1 cellular context compared by ENCODE assay signal in the genomic region with DNA sequence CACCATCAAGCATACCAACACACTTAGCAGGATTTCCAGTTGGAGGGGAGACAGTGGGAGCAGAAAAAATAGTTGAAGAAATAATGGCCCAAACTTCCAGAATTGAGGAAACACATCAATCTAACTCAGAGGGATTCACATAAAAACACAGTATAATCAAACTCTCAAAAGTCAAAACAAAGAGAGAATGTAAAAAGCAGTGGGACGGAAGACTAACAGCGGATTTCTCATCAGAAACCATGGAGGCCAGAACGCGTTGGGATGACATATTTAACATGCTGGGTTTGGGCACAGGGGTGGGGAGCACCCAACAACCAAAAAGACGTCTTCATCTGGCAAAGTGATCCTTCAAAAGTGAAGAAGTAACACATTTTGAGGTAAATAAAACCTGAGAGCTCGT.
A peak's percentile ranks its signal among the peaks of the same experiment; 100 is the strongest.
TF ChIP-seq lines count a peak whose summit lies in the region.

No MANE protein-coding gene starts in this region.

TF ChIP-seq in HCT116, 20 proteins besides CTCF, POLR2A, EP300 and RAD21:
- TF ChIP-seq JUND (IDR thresholded peaks at IDR 0.05) (no peak), ZFX (IDR thresholded peaks at IDR 0.05) (no peak), CBX3 (IDR thresholded peaks at IDR 0.05; ENCODE audit: low read depth) (peak; percentile 28; the same call in 1 of the 2 replicates), YY1 (IDR thresholded peaks at IDR 0.05; ENCODE audit: extremely low read depth, insufficient replicate concordance, low read depth, low read length) (no peak)
